In the genomic region with DNA sequence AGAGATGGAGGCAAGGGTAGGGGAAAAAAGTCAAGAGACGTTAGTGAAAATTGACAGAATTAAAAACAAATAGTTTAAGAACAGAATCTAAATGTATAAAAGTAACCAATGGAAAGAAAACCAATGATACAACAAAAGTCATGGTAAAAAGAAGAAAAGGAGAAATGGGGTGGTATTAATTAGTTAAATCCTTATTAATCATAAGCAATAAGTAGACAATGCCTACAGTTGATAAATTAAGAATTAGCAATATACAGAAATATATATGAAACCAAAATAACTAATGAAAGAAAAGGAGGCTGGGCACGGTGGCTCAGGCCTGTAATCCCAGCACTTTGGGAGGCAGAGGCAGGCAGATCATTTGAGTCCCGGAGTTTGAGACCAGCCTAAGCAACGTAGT, we compare ENCODE assay signal across 2 cellular contexts.
TF ChIP-seq lines count a peak whose summit lies in the region.

No MANE protein-coding gene starts in this region.

TF ChIP-seq in SK-N-SH, 30 proteins besides CTCF, POLR2A, EP300 and RAD21:
- TF ChIP-seq ZBTB33 (IDR thresholded peaks at IDR 0.05; ENCODE audit: borderline replicate concordance, low read depth) (no peak), ELF1 (IDR thresholded peaks at IDR 0.05) (no peak), SIN3A (IDR thresholded peaks at IDR 0.05; ENCODE audit: borderline replicate concordance, low read depth, low read length) (no peak), YY1 (IDR thresholded peaks at IDR 0.05; ENCODE audit: low read depth) (no peak), POLR2AphosphoS5 (IDR thresholded peaks at IDR 0.05; ENCODE audit: low read depth, low read length) (no peak), TAF1 (IDR thresholded peaks at IDR 0.05; ENCODE audit: borderline replicate concordance, low read depth, low read length) (no peak), MXI1 (IDR thresholded peaks at IDR 0.05; ENCODE audit: low read depth, low read length) (no peak), NFIC (IDR thresholded peaks at IDR 0.05; ENCODE audit: borderline replicate concordance) (no peak), CHD2 (IDR thresholded peaks at IDR 0.05; ENCODE audit: low read length, partially characterized antibody) (no peak), FOXJ3 (CRISPR knock-in tag; IDR thresholded peaks at IDR 0.05) (no peak), JUND (IDR thresholded peaks at IDR 0.05) (no peak), IRF3 (IDR thresholded peaks at IDR 0.05; ENCODE audit: low read depth, low read length) (no peak)

TF ChIP-seq in SK-N-SH treated with all-trans-retinoic acid at 6 μM for 48 hours, 23 proteins besides CTCF, POLR2A, EP300 and RAD21 (continued from another document):
- TF ChIP-seq, protein P1, sequence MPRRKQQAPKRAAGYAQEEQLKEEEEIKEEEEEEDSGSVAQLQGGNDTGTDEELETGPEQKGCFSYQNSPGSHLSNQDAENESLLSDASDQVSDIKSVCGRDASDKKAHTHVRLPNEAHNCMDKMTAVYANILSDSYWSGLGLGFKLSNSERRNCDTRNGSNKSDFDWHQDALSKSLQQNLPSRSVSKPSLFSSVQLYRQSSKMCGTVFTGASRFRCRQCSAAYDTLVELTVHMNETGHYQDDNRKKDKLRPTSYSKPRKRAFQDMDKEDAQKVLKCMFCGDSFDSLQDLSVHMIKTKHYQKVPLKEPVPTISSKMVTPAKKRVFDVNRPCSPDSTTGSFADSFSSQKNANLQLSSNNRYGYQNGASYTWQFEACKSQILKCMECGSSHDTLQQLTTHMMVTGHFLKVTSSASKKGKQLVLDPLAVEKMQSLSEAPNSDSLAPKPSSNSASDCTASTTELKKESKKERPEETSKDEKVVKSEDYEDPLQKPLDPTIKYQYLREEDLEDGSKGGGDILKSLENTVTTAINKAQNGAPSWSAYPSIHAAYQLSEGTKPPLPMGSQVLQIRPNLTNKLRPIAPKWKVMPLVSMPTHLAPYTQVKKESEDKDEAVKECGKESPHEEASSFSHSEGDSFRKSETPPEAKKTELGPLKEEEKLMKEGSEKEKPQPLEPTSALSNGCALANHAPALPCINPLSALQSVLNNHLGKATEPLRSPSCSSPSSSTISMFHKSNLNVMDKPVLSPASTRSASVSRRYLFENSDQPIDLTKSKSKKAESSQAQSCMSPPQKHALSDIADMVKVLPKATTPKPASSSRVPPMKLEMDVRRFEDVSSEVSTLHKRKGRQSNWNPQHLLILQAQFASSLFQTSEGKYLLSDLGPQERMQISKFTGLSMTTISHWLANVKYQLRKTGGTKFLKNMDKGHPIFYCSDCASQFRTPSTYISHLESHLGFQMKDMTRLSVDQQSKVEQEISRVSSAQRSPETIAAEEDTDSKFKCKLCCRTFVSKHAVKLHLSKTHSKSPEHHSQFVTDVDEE (CRISPR knock-in tag; IDR thresholded peaks at IDR 0.05), result no peak
- TF ChIP-seq PPARA (CRISPR knock-in tag; IDR thresholded peaks at IDR 0.05; ENCODE audit: borderline replicate concordance), result no peak
- no peak for TF ChIP-seq ISL1 (CRISPR knock-in tag; IDR thresholded peaks at IDR 0.05)
- TF ChIP-seq, protein P2, sequence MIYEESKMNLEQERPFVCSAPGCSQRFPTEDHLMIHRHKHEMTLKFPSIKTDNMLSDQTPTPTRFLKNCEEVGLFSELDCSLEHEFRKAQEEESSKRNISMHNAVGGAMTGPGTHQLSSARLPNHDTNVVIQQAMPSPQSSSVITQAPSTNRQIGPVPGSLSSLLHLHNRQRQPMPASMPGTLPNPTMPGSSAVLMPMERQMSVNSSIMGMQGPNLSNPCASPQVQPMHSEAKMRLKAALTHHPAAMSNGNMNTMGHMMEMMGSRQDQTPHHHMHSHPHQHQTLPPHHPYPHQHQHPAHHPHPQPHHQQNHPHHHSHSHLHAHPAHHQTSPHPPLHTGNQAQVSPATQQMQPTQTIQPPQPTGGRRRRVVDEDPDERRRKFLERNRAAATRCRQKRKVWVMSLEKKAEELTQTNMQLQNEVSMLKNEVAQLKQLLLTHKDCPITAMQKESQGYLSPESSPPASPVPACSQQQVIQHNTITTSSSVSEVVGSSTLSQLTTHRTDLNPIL (CRISPR knock-in tag; IDR thresholded peaks at IDR 0.05; ENCODE audit: low read depth), result no peak
- TF ChIP-seq POU6F1 (CRISPR knock-in tag; IDR thresholded peaks at IDR 0.05; ENCODE audit: borderline replicate concordance, low read depth), result no peak
- TF ChIP-seq ZFP30 (CRISPR knock-in tag; IDR thresholded peaks at IDR 0.05), result no peak
- no peak for TF ChIP-seq OSR1 (CRISPR knock-in tag; IDR thresholded peaks at IDR 0.05)
- no peak for TF ChIP-seq CSRNP3 (CRISPR knock-in tag; IDR thresholded peaks at IDR 0.05)
- TF ChIP-seq SNAI2 (CRISPR knock-in tag; IDR thresholded peaks at IDR 0.05), result no peak
- no peak for TF ChIP-seq ZNF565 (CRISPR knock-in tag; conservative IDR thresholded peaks at IDR 0.05; ENCODE audit: low read depth)
- TF ChIP-seq ESRRG (CRISPR knock-in tag; IDR thresholded peaks at IDR 0.05), result no peak
- no peak for TF ChIP-seq RARB (CRISPR knock-in tag; IDR thresholded peaks at IDR 0.05)
- no peak for TF ChIP-seq ZC3H10 (CRISPR knock-in tag; IDR thresholded peaks at IDR 0.05)
- no peak for TF ChIP-seq ZFP3 (CRISPR knock-in tag; IDR thresholded peaks at IDR 0.05)
